ENCODE assay signal across 27 cellular contexts in the genomic region with DNA sequence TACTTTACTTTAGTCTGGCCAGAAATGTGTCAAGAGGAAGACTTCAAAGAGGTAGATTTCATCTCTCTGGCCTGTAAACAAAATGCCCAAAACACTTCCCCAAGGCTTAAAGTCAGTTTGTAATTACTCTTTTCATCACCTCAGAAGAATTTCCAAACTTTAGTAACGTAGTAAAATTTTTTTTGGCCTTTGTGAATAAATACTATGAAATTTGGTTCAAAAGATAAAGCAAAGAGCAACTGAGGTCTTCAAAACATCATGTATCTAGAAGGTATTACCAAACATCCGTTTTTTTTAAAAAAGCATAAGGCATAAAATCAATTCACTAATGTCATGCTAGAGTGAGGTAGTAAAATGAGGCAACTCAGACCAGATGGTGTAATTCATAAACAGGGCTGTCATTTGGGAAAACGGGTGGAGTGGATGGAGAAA. TPM values are rescaled to one million over a fixed set of nuclear protein-coding genes. Genes with fewer than 3 reads are reported as not detected.
DNase-seq lines count a peak whose midpoint lies in the region; ATAC-seq and TF ChIP-seq lines count a peak whose summit lies in the region.
"Had no signal": no experiment of that assay in that cellular context is flagged by ENCODE, and none has a peak within 500 bp of the region (broad histone marks: within the 10 kb centered on the region; RNA-seq: fewer than 3 reads in every experiment).

No MANE protein-coding gene starts in this region.

- peak; percentile 25 to 77 (median 58) for ATAC-seq in psoas muscle
- ATAC-seq: activated T-helper 17 cell treated with anti-CD3 and anti-CD28 coated beads, Interleukin-2, amount 50 U/mL, for 72 hours; stimulated activated effector memory CD8-positive, alpha-beta T cell treated with anti-CD3 and anti-CD28 coated beads, Interleukin-12 subunit alpha, Interleukin-12 subunit beta, amount 100 ng/mL, for 72 hours; T-helper 17 cell had no signal

- intact Hi-C loops in Caco-2 (cut with micrococcal nuclease; ENCODE audit: unreplicated experiment): no loop called here
- intact Hi-C loops in psoas muscle (cut with DNase I): no loop called here
- intact Hi-C loops in PC-9 (cut with micrococcal nuclease; ENCODE audit: unreplicated experiment): no loop called here

- H3K36me3 ChIP-seq in Caco-2 (ENCODE audit: control insufficient read depth, insufficient read depth, low read length): no peaks in the 10 kb centered on the region
- no peaks in the 10 kb centered on the region for H3K36me3 ChIP-seq in psoas muscle (ENCODE audit: insufficient read depth in 1 of 2, low read depth in 1 of 2)
- H3K36me3 ChIP-seq in PC-9 (ENCODE audit: low read depth): no peaks in the 10 kb centered on the region
- H3K36me3 ChIP-seq: colonic mucosa, Peyer's patch, vagina had no signal

- H3K79me2 ChIP-seq in PC-9 (ENCODE audit: low read depth): no peaks in the 10 kb centered on the region
- H3K79me2 ChIP-seq: parathyroid adenoma had no signal

- POLR2A ChIA-PET in Caco-2 (lab: Charles Lee) (no interaction called here), PC-9 (lab: Charles Lee; ENCODE audit: unreplicated experiment) (no interaction called here)

- H3K27ac ChIP-seq in psoas muscle (no peak overlapping the region), PC-9 (no peak overlapping the region)
- H3K27ac ChIP-seq: colonic mucosa, parathyroid adenoma, Peyer's patch had no signal

- H4K20me1 ChIP-seq in PC-9 (ENCODE audit: insufficient read depth): no peaks in the 10 kb centered on the region

- H3K27me3 Mint-ChIP-seq in Caco-2 (ENCODE audit: insufficient read depth, unreplicated experiment): no peaks in the 10 kb centered on the region
- H3K27me3 Mint-ChIP-seq: activated naive CD8-positive, alpha-beta T cell treated with anti-CD3 and anti-CD28 coated beads, Interleukin-2, amount 10 ng/mL, durations not matched to agents 7 days and 5 days; activated T-helper 17 cell treated with anti-CD3 and anti-CD28 coated beads, Interleukin-2, amount 50 U/mL, for 72 hours; brain; CD8-positive, alpha-beta memory T cell; T-helper 17 cell had no signal

- peaks cover 14% of the 10 kb centered on the region for H3K4me1 Mint-ChIP-seq in Caco-2 (ENCODE audit: low read depth, unreplicated experiment)
- H3K4me1 Mint-ChIP-seq: activated CD4-positive, alpha-beta T cell treated with anti-CD3 and anti-CD28 coated beads, Interleukin-2, amount 10 ng/mL, durations not matched to agents 24 days and 14 days; activated naive CD8-positive, alpha-beta T cell treated with anti-CD3 and anti-CD28 coated beads, Interleukin-2, amount 10 ng/mL, durations not matched to agents 7 days and 5 days; activated T-helper 17 cell treated with anti-CD3 and anti-CD28 coated beads, Interleukin-2, amount 50 U/mL, for 72 hours; CD8-positive, alpha-beta memory T cell; immature natural killer cell; nephron; stimulated activated effector memory CD8-positive, alpha-beta T cell treated with anti-CD3 and anti-CD28 coated beads, Interleukin-12 subunit alpha, Interleukin-12 subunit beta, amount 100 ng/mL, for 72 hours; T-helper 17 cell had no signal

- H3F3A ChIP-seq in PC-9 (ENCODE audit: insufficient read depth, low read depth): no peaks in the 10 kb centered on the region

- H3K4me1 ChIP-seq in Caco-2 (peaks cover 41% of the 10 kb centered on the region), psoas muscle (peaks cover 5% of the 10 kb centered on the region), PC-9 (replicated peaks; ENCODE audit: insufficient read depth) (peaks cover 11% of the 10 kb centered on the region)
- H3K4me1 ChIP-seq: colonic mucosa, parathyroid adenoma had no signal

- H3K9me3 ChIP-seq in Caco-2 (no peaks in the 10 kb centered on the region), psoas muscle (no peaks in the 10 kb centered on the region), PC-9 (ENCODE audit: insufficient read depth, low read depth) (no peaks in the 10 kb centered on the region)
- H3K9me3 ChIP-seq: colonic mucosa, Peyer's patch, vagina had no signal

- H3K9me2 ChIP-seq in PC-9 (ENCODE audit: insufficient read depth): no peaks in the 10 kb centered on the region

- H3K4me3 Mint-ChIP-seq in Caco-2 (ENCODE audit: unreplicated experiment): peak overlapping the region; percentile 46
- H3K4me3 Mint-ChIP-seq: activated CD4-positive, alpha-beta T cell treated with anti-CD3 and anti-CD28 coated beads, Interleukin-2, amount 10 ng/mL, durations not matched to agents 24 days and 14 days; activated naive CD8-positive, alpha-beta T cell treated with anti-CD3 and anti-CD28 coated beads, Interleukin-2, amount 10 ng/mL, durations not matched to agents 7 days and 5 days; activated T-helper 17 cell treated with anti-CD3 and anti-CD28 coated beads, Interleukin-2, amount 50 U/mL, for 72 hours; brain; CD8-positive, alpha-beta memory T cell; immature natural killer cell; nephron; stimulated activated effector memory CD8-positive, alpha-beta T cell treated with anti-CD3 and anti-CD28 coated beads, Interleukin-12 subunit alpha, Interleukin-12 subunit beta, amount 100 ng/mL, for 72 hours; T-helper 17 cell had no signal

- CTCF ChIA-PET in Caco-2 (lab: Charles Lee) (no interaction called here), PC-9 (lab: Charles Lee) (no interaction called here)

- H3K4me3 ChIP-seq in Caco-2 (ENCODE audit: low read depth, low read length): no peak overlapping the region
- no peak overlapping the region for H3K4me3 ChIP-seq in fibroblast of the aortic adventitia (ENCODE audit: low read depth, low read length)
- no peak overlapping the region for H3K4me3 ChIP-seq in psoas muscle
- no peak overlapping the region for H3K4me3 ChIP-seq in PC-9
- H3K4me3 ChIP-seq: colonic mucosa, Peyer's patch, vagina had no signal

- H3K4me2 ChIP-seq in PC-9: no peak overlapping the region

- H3K27me3 ChIP-seq in Caco-2 (replicated peaks; ENCODE audit: control insufficient read depth, insufficient read depth, low read length) (no peaks in the 10 kb centered on the region), psoas muscle (ENCODE audit: insufficient read depth in 3 of 3, low read length in 2 of 3) (no peaks in the 10 kb centered on the region), PC-9 (ENCODE audit: insufficient read depth, low read depth) (no peaks in the 10 kb centered on the region)
- H3K27me3 ChIP-seq: colonic mucosa, Peyer's patch, vagina had no signal

- no peaks in the 10 kb centered on the region for H3K36me3 Mint-ChIP-seq in Caco-2 (ENCODE audit: insufficient read depth, unreplicated experiment)
- H3K36me3 Mint-ChIP-seq: activated naive CD8-positive, alpha-beta T cell treated with anti-CD3 and anti-CD28 coated beads, Interleukin-2, amount 10 ng/mL, durations not matched to agents 7 days and 5 days; brain; immature natural killer cell; stimulated activated effector memory CD8-positive, alpha-beta T cell treated with anti-CD3 and anti-CD28 coated beads, Interleukin-12 subunit alpha, Interleukin-12 subunit beta, amount 100 ng/mL, for 72 hours had no signal

- DNase-seq in Caco-2 (no peak), NCI-H1694 treated with DMSO at 0.1 percent for 48 hours (lab: John Stamatoyannopoulos, UW) (peak; percentile 81), fibroblast of the aortic adventitia (ENCODE audit: low read depth) (peak; percentile 49), psoas muscle (no peak), DMS79 treated with DMSO at 0.1 percent for 48 hours (lab: John Stamatoyannopoulos, UW) (no peak), PC-9 (no peak), retina (no peak)
- DNase-seq in activated CD4-positive, CD25-positive, alpha-beta regulatory T cell (lab: John Stamatoyannopoulos, UW): no peak
- DNase-seq: activated CD4-positive, alpha-beta T cell treated with anti-CD3 and anti-CD28 coated beads, Interleukin-2, amount 10 ng/mL, durations not matched to agents 24 days and 14 days; activated naive CD8-positive, alpha-beta T cell treated with anti-CD3 and anti-CD28 coated beads, Interleukin-2, amount 10 ng/mL, durations not matched to agents 7 days and 5 days; CD8-positive, alpha-beta memory T cell; colonic mucosa; DMS79; immature natural killer cell; NCI-H1105 treated with DMSO at 0.1 percent for 48 hours; NCI-H2107; NCI-H510A treated with DMSO at 0.1 percent for 48 hours; NK-92 treated with Interleukin-12 subunit alpha and Interleukin-12 subunit beta, amount 100 ng/mL, for 24 hours; Peyer's patch; stimulated activated CD4-positive, alpha-beta T cell treated with anti-CD3 and anti-CD28 coated beads, Interleukin-2, amount 100 ng/mL, for 24 hours; T-helper 17 cell had no signal

- TF ChIP-seq CTCF in Caco-2 (IDR thresholded peaks at IDR 0.05; ENCODE audit: insufficient read depth in 1 of 2, low read depth in 1 of 2, low read length in 1 of 2, severe bottlenecking in 1 of 2, unreplicated experiment in 1 of 2): no peak
- no peak for TF ChIP-seq CTCF in fibroblast of the aortic adventitia (IDR thresholded peaks at IDR 0.05; ENCODE audit: insufficient read depth, low read length)
- TF ChIP-seq CTCF in psoas muscle (IDR thresholded peaks at IDR 0.05): no peak
- no peak for TF ChIP-seq CTCF in PC-9 (conservative IDR thresholded peaks at IDR 0.05)

- H2AFZ ChIP-seq in PC-9: no peak overlapping the region
- H2AFZ ChIP-seq: parathyroid adenoma had no signal

- BruUV-seq in Caco-2 (replicated peaks; lab: Mats Ljungman, UMichigan): no TSS peak
- BruUV-seq in PC-9 (replicated peaks; lab: Mats Ljungman, UMichigan): no TSS peak

- peak overlapping the region; percentile 72 for H3K27ac Mint-ChIP-seq in Caco-2 (ENCODE audit: unreplicated experiment)
- H3K27ac Mint-ChIP-seq: activated CD4-positive, alpha-beta T cell treated with anti-CD3 and anti-CD28 coated beads, Interleukin-2, amount 10 ng/mL, durations not matched to agents 24 days and 14 days; activated naive CD8-positive, alpha-beta T cell treated with anti-CD3 and anti-CD28 coated beads, Interleukin-2, amount 10 ng/mL, durations not matched to agents 7 days and 5 days; activated T-helper 17 cell treated with anti-CD3 and anti-CD28 coated beads, Interleukin-2, amount 50 U/mL, for 72 hours; brain; CD8-positive, alpha-beta memory T cell; immature natural killer cell; nephron; stimulated activated effector memory CD8-positive, alpha-beta T cell treated with anti-CD3 and anti-CD28 coated beads, Interleukin-12 subunit alpha, Interleukin-12 subunit beta, amount 100 ng/mL, for 72 hours; T-helper 17 cell had no signal

- H3K9me3 Mint-ChIP-seq in Caco-2 (ENCODE audit: unreplicated experiment): no peaks in the 10 kb centered on the region
- H3K9me3 Mint-ChIP-seq: activated CD4-positive, alpha-beta T cell treated with anti-CD3 and anti-CD28 coated beads, Interleukin-2, amount 10 ng/mL, durations not matched to agents 24 days and 14 days; activated naive CD8-positive, alpha-beta T cell treated with anti-CD3 and anti-CD28 coated beads, Interleukin-2, amount 10 ng/mL, durations not matched to agents 7 days and 5 days; activated T-helper 17 cell treated with anti-CD3 and anti-CD28 coated beads, Interleukin-2, amount 50 U/mL, for 72 hours; brain; immature natural killer cell; nephron; stimulated activated effector memory CD8-positive, alpha-beta T cell treated with anti-CD3 and anti-CD28 coated beads, Interleukin-12 subunit alpha, Interleukin-12 subunit beta, amount 100 ng/mL, for 72 hours had no signal

- 34 to 61% (median 37%) methylated on average over 3 of the region's 3 CpGs for WGBS in psoas muscle, 3 donors

RNA-seq across cellular contexts. Expression of a gene that starts 51.4 kb away (rescaled TPM):
- total RNA-seq in Caco-2 (2022) (1.5 and 1.9 TPM in 2 replicates), fibroblast of the aortic adventitia (ENCODE audit: low replicate concordance) (6.3 and 6.9 TPM in 2 replicates), psoas muscle (1 to 10 TPM; 1.8 to 7.8 (median 4.7) TPM), PC-9 (2021) (20.6 and 34.8 TPM in 2 replicates)
- 1 to 10 TPM in 2 of 3 donors, under 1 TPM in 1; 0.73 to 2.1 (median 1.5) TPM for polyA plus RNA-seq in psoas muscle

RNA-seq across cellular contexts. Expression of a gene that starts 51.4 kb away (rescaled TPM):
- total RNA-seq in Caco-2 (2022) (32.9 and 37.6 TPM in 2 replicates), fibroblast of the aortic adventitia (ENCODE audit: low replicate concordance) (32.6 and 65.4 TPM in 2 replicates), psoas muscle (10 to 100 TPM; 20.3 to 34.5 (median 27.6) TPM), PC-9 (2021) (80.1 and 113 TPM in 2 replicates)
- 10 to 100 TPM; 14.9 to 28.7 (median 22.9) TPM for polyA plus RNA-seq in psoas muscle

Comparison
In these comparisons a context has a peak if more than half of its experiments do, and no peak if none do; other contexts are left out.
1. DNase-seq: peak in NCI-H1694 treated with DMSO at 0.1 percent for 48 hours (single experiment) and fibroblast of the aortic adventitia (single experiment); none in Caco-2 (0 of 2), psoas muscle (0 of 2), DMS79 treated with DMSO at 0.1 percent for 48 hours (single experiment), PC-9 (0 of 2), retina (single experiment) and activated CD4-positive, CD25-positive, alpha-beta regulatory T cell (0 of 4).